Comparison of ENCODE assay signal across 15 cellular contexts in genomic region chr18:79585395-79586370, GRCh38.
A peak's percentile ranks its signal among the peaks of the same experiment; 100 is the strongest.
DNase-seq lines count a peak whose midpoint lies in the region; ATAC-seq and TF ChIP-seq lines count a peak whose summit lies in the region.
"Had no signal": no experiment of that assay in that cellular context is flagged by ENCODE, and none has a peak within 500 bp of the region (broad histone marks: within the 10 kb centered on the region; RNA-seq: fewer than 3 reads in every experiment).

No MANE protein-coding gene starts in this region.

- no peaks in the 10 kb centered on the region for H3K27me3 ChIP-seq in RWPE2 (ENCODE audit: insufficient read depth, poor library complexity, severe bottlenecking)
- H3K27me3 ChIP-seq: breast epithelium had no signal

- intact Hi-C loops in left ventricle myocardium superior (cut with micrococcal nuclease) (no loop called here), posterior vena cava (cut with DNase I) (no loop called here)

- POLR2A ChIA-PET in HEK293 (lab: Yijun Ruan, JAX) = no interaction called here

- H3K9me3 ChIP-seq in HEK293 (ENCODE audit: control insufficient read depth, insufficient read depth, low read depth, low read length) = no peaks in the 10 kb centered on the region
- no peaks in the 10 kb centered on the region for H3K9me3 ChIP-seq in RWPE2 (ENCODE audit: severe bottlenecking)
- H3K9me3 ChIP-seq: breast epithelium had no signal

- H3K4me1 ChIP-seq in HEK293 (ENCODE audit: control insufficient read depth, insufficient read depth, low read length) (no peaks in the 10 kb centered on the region), RWPE2 (ENCODE audit: insufficient read depth, poor library complexity, severe bottlenecking) (no peaks in the 10 kb centered on the region)

- CTCF ChIA-PET in HEK293 (lab: Yijun Ruan, JAX) = no interaction called here

- ATAC-seq in RWPE2 (ENCODE audit: low read depth) = no peak
- ATAC-seq in left ventricle myocardium superior = no peak

- H3K36me3 ChIP-seq in HEK293 (ENCODE audit: control insufficient read depth in 2 of 2, insufficient read depth in 1 of 2, low read length in 2 of 2) (no peaks in the 10 kb centered on the region), RWPE2 (ENCODE audit: low read depth) (no peaks in the 10 kb centered on the region)
- H3K36me3 ChIP-seq: breast epithelium had no signal

- H3K4me3 ChIP-seq in HEK293 (ENCODE audit: low read depth, low read length) (no peak overlapping the region), RWPE2 (ENCODE audit: severe bottlenecking) (no peak overlapping the region)
- H3K4me3 ChIP-seq: breast epithelium had no signal

- DNase-seq in RWPE2 (ENCODE audit: low spot score) = peak; percentile 70
- peak; percentile 27 for DNase-seq in left ventricle myocardium superior
- peak; percentile 71 for DNase-seq in posterior vena cava (ENCODE audit: low spot score)
- DNase-seq in effector CD4-positive, alpha-beta T cell = no peak
- DNase-seq in NCI-H345 (lab: John Stamatoyannopoulos, UW) = no peak
- DNase-seq in HuH-7.5 (ENCODE audit: low spot score) = no peak
- DNase-seq: DMS 273 treated with DMSO at 0.1 percent for 48 hours; effector CD8-positive, alpha-beta T cell; GF-D8; IMR-90; NCI-H446; NK-92 treated with Interleukin-12 subunit alpha and Interleukin-12 subunit beta, amount 100 ng/mL, for 24 hours; occipital lobe had no signal

- H3K27ac ChIP-seq in HEK293 (ENCODE audit: extremely low read depth, low read depth, low read length) (no peak overlapping the region), RWPE2 (ENCODE audit: poor library complexity, severe bottlenecking) (no peak overlapping the region)
- H3K27ac ChIP-seq: breast epithelium had no signal

- TF ChIP-seq CTCF in HEK293 (tag by site-specific recombination; IDR thresholded peaks at IDR 0.05) = no peak
- no peak for TF ChIP-seq CTCF in RWPE2 (IDR thresholded peaks at IDR 0.05; ENCODE audit: poor library complexity, severe bottlenecking)

TF ChIP-seq in HEK293, 187 proteins besides CTCF, POLR2A, EP300 and RAD21:
- TF ChIP-seq ATF2 (tag by site-specific recombination; IDR thresholded peaks at IDR 0.05; ENCODE audit: low read depth) (no peak), ZNF214 (tag by site-specific recombination; IDR thresholded peaks at IDR 0.05; ENCODE audit: borderline replicate concordance) (no peak), ZNF510 (tag by site-specific recombination; IDR thresholded peaks at IDR 0.05; ENCODE audit: insufficient replicate concordance) (no peak), ZNF18 (tag by site-specific recombination; IDR thresholded peaks at IDR 0.05) (no peak), ZNF112 (tag by site-specific recombination; IDR thresholded peaks at IDR 0.05) (no peak), ZNF221 (tag by site-specific recombination; IDR thresholded peaks at IDR 0.05; ENCODE audit: borderline replicate concordance) (no peak), ZNF701 (tag by site-specific recombination; IDR thresholded peaks at IDR 0.05) (no peak), MZF1 (tag by site-specific recombination; IDR thresholded peaks at IDR 0.05; ENCODE audit: borderline replicate concordance) (no peak), ZNF248 (tag by site-specific recombination; IDR thresholded peaks at IDR 0.05) (no peak), ZNF843 (tag by site-specific recombination; IDR thresholded peaks at IDR 0.05) (no peak), ZFHX2 (tag by site-specific recombination; conservative IDR thresholded peaks at IDR 0.05) (peak; percentile 86), ZNF148 (tag by site-specific recombination; IDR thresholded peaks at IDR 0.05; ENCODE audit: borderline replicate concordance) (no peak), ZSCAN4 (tag by site-specific recombination; IDR thresholded peaks at IDR 0.05) (no peak), GLIS1 (tag by site-specific recombination; IDR thresholded peaks at IDR 0.05) (peak; percentile 33; the same call in 1 of the 2 replicates), ZNF692 (tag by site-specific recombination; IDR thresholded peaks at IDR 0.05) (no peak), KLF17 (tag by site-specific recombination; IDR thresholded peaks at IDR 0.05) (no peak), YY2 (tag by site-specific recombination; IDR thresholded peaks at IDR 0.05) (no peak)
TF ChIP-seq in HEK293: peak in this region for 2.

Comparison
In these comparisons a context has a peak if more than half of its experiments do, and no peak if none do; other contexts are left out.
1. DNase-seq: peak in RWPE2 (single experiment), left ventricle myocardium superior (single experiment) and posterior vena cava (single experiment); none in effector CD4-positive, alpha-beta T cell (single experiment), NCI-H345 (single experiment) and HuH-7.5 (single experiment).